Comparison of ENCODE assay signal across 11 cellular contexts in genomic region chr5:139725073-139725830, GRCh38.
DNase-seq lines count a peak whose midpoint lies in the region; TF ChIP-seq lines count a peak whose summit lies in the region.
"Had no signal": no experiment of that assay in that cellular context is flagged by ENCODE, and none has a peak within 500 bp of the region (broad histone marks: within the 10 kb centered on the region; RNA-seq: fewer than 3 reads in every experiment).

No MANE protein-coding gene starts in this region.

- no peak for TF ChIP-seq POLR2A in Peyer's patch (IDR thresholded peaks at IDR 0.05)

- CTCF ChIA-PET in AG04450 (lab: Charles Lee) (interaction anchor here (0.6 kb wide), 1 partner anchor 223 kb away, joined by 3 read pairs; no protein-coding TSS in a partner anchor), A673 (lab: Charles Lee) (interaction anchor here (0.6 kb wide), 1 partner anchor 10 kb away, joined by 3 read pairs; no protein-coding TSS in a partner anchor)

- BruUV-seq in A673 (replicated peaks; lab: Mats Ljungman, UMichigan) = no TSS peak

- no peaks in the 10 kb centered on the region for H3F3A ChIP-seq in neural progenitor cell (ENCODE audit: low read depth)

- POLR2A ChIA-PET in AG04450 (lab: Yijun Ruan, JAX) = no interaction called here
- POLR2A ChIA-PET in A673 (lab: Charles Lee; ENCODE audit: low non-redundant PET) = no interaction called here

- H3K4me1 ChIP-seq in Peyer's patch = no peaks in the 10 kb centered on the region
- H3K4me1 ChIP-seq in neural progenitor cell = no peaks in the 10 kb centered on the region
- no peaks in the 10 kb centered on the region for H3K4me1 ChIP-seq in A673 (ENCODE audit: insufficient read depth, low read length, poor library complexity, severe bottlenecking)

- H3K27ac ChIP-seq in AG04450 (ENCODE audit: low read depth, low read length) (peak overlapping the region; percentile 31), Peyer's patch (no peak overlapping the region), neural progenitor cell (no peak overlapping the region), A673 (ENCODE audit: low read depth, low read length, poor library complexity, severe bottlenecking) (no peak overlapping the region)
- H3K27ac ChIP-seq: BLaER1 treated with 17β-estradiol and CSF1 and Interleukin-3, amounts not matched to agents 10 nM and 100 nM had no signal

- H3K9me3 Mint-ChIP-seq in neural progenitor cell = peaks cover 12% of the 10 kb centered on the region
- H3K9me3 Mint-ChIP-seq: activated CD4-positive, alpha-beta memory T cell treated with anti-CD3 and anti-CD28 coated beads for 36 hours had no signal

- DNase-seq in AG04450 (ENCODE audit: low read depth, low spot score) (peak; percentile 30), Peyer's patch (peak in 2 of 3 donors; percentile 45 to 67), fibroblast of the aortic adventitia (ENCODE audit: low read depth) (peak; percentile 60), neural progenitor cell (ENCODE audit: low spot score) (no peak), A673 (ENCODE audit: low spot score) (no peak), NCI-H2227 treated with DMSO at 0.1 percent for 48 hours (lab: John Stamatoyannopoulos, UW) (no peak), iPS-NIHi7 (ENCODE audit: extremely low spot score) (no peak), NCI-H446 treated with DMSO at 0.1 percent for 48 hours (lab: John Stamatoyannopoulos, UW) (no peak)
- DNase-seq: activated CD4-positive, alpha-beta memory T cell treated with anti-CD3 and anti-CD28 coated beads for 36 hours; NCI-H524 had no signal

- no peaks in the 10 kb centered on the region for H3K27me3 ChIP-seq in AG04450 (ENCODE audit: control insufficient read depth, insufficient read depth, low read length)
- no peaks in the 10 kb centered on the region for H3K27me3 ChIP-seq in Peyer's patch
- H3K27me3 ChIP-seq in neural progenitor cell = no peaks in the 10 kb centered on the region
- H3K27me3 ChIP-seq in A673 (replicated peaks; ENCODE audit: insufficient read depth, low read depth, low read length, poor library complexity) = no peaks in the 10 kb centered on the region
- H3K27me3 ChIP-seq: BLaER1 treated with 17β-estradiol and CSF1 and Interleukin-3, amounts not matched to agents 10 nM and 100 nM had no signal

- peak overlapping the region; percentile 62 for H3K4me3 Mint-ChIP-seq in neural progenitor cell
- H3K4me3 Mint-ChIP-seq: activated CD4-positive, alpha-beta memory T cell treated with anti-CD3 and anti-CD28 coated beads for 36 hours had no signal

- no peak overlapping the region for H3K4me3 ChIP-seq in AG04450 (ENCODE audit: low read depth, low read length)
- no peak overlapping the region for H3K4me3 ChIP-seq in Peyer's patch
- no peak overlapping the region for H3K4me3 ChIP-seq in fibroblast of the aortic adventitia (ENCODE audit: low read depth, low read length)
- no peak overlapping the region for H3K4me3 ChIP-seq in neural progenitor cell
- H3K4me3 ChIP-seq in A673 (ENCODE audit: low read depth, low read length, poor library complexity, severe bottlenecking) = no peak overlapping the region
- H3K4me3 ChIP-seq: BLaER1 treated with 17β-estradiol and CSF1 and Interleukin-3, amounts not matched to agents 10 nM and 100 nM had no signal

- no peak overlapping the region for H3K4me2 ChIP-seq in neural progenitor cell

- no peaks in the 10 kb centered on the region for H3K79me2 ChIP-seq in neural progenitor cell (ENCODE audit: low read depth)

- H3K4me1 Mint-ChIP-seq in neural progenitor cell = peaks cover 14% of the 10 kb centered on the region

- H3K36me3 ChIP-seq in Peyer's patch (no peaks in the 10 kb centered on the region), neural progenitor cell (no peaks in the 10 kb centered on the region), A673 (ENCODE audit: insufficient read depth, low read length, poor library complexity, severe bottlenecking) (no peaks in the 10 kb centered on the region)

- no peak overlapping the region for H3K9ac ChIP-seq in neural progenitor cell
- H3K9ac ChIP-seq: BLaER1 treated with 17β-estradiol and CSF1 and Interleukin-3, amounts not matched to agents 10 nM and 100 nM had no signal

- H3K27ac Mint-ChIP-seq in neural progenitor cell = no peak overlapping the region
- H3K27ac Mint-ChIP-seq: activated CD4-positive, alpha-beta memory T cell treated with anti-CD3 and anti-CD28 coated beads for 36 hours had no signal

- intact Hi-C loops in A673 (cut with micrococcal nuclease; ENCODE audit: unreplicated experiment) = no loop called here

- H4K20me1 ChIP-seq in neural progenitor cell (ENCODE audit: low read depth) = no peaks in the 10 kb centered on the region
- H4K20me1 ChIP-seq: BLaER1 treated with 17β-estradiol and CSF1 and Interleukin-3, amounts not matched to agents 10 nM and 100 nM had no signal

- H3K27me3 Mint-ChIP-seq in neural progenitor cell (ENCODE audit: insufficient read depth, low read depth) = peaks cover 12% of the 10 kb centered on the region
- H3K27me3 Mint-ChIP-seq: activated CD4-positive, alpha-beta memory T cell treated with anti-CD3 and anti-CD28 coated beads for 36 hours had no signal

- H3K9me3 ChIP-seq in AG04450 (ENCODE audit: control insufficient read depth, insufficient read depth, low read length) = no peaks in the 10 kb centered on the region
- H3K9me3 ChIP-seq in Peyer's patch = no peaks in the 10 kb centered on the region
- no peaks in the 10 kb centered on the region for H3K9me3 ChIP-seq in neural progenitor cell (ENCODE audit: low read depth)
- H3K9me3 ChIP-seq in A673 (ENCODE audit: low read depth, low read length, poor library complexity, severe bottlenecking) = no peaks in the 10 kb centered on the region

- no peak overlapping the region for H2AFZ ChIP-seq in neural progenitor cell (replicated peaks)

- H3K36me3 Mint-ChIP-seq in neural progenitor cell = peaks cover 6% of the 10 kb centered on the region
- H3K36me3 Mint-ChIP-seq: activated CD4-positive, alpha-beta memory T cell treated with anti-CD3 and anti-CD28 coated beads for 36 hours had no signal

- TF ChIP-seq CTCF in AG04450 (IDR thresholded peaks at IDR 0.05; ENCODE audit: low read depth, low read length) (no peak), Peyer's patch (IDR thresholded peaks at IDR 0.05) (no peak), fibroblast of the aortic adventitia (IDR thresholded peaks at IDR 0.05; ENCODE audit: insufficient read depth, low read length) (no peak), neural progenitor cell (IDR thresholded peaks at IDR 0.05) (no peak), A673 (conservative IDR thresholded peaks at IDR 0.05; ENCODE audit: low read depth, low read length) (no peak)

Comparison
In these comparisons a context has a peak if more than half of its experiments do, and no peak if none do; other contexts are left out.
1. DNase-seq: peak in AG04450 (single experiment), Peyer's patch (2 of 3) and fibroblast of the aortic adventitia (single experiment); none in neural progenitor cell (single experiment), A673 (single experiment), NCI-H2227 treated with DMSO at 0.1 percent for 48 hours (single experiment), iPS-NIHi7 (single experiment) and NCI-H446 treated with DMSO at 0.1 percent for 48 hours (single experiment).